In the genomic region with DNA sequence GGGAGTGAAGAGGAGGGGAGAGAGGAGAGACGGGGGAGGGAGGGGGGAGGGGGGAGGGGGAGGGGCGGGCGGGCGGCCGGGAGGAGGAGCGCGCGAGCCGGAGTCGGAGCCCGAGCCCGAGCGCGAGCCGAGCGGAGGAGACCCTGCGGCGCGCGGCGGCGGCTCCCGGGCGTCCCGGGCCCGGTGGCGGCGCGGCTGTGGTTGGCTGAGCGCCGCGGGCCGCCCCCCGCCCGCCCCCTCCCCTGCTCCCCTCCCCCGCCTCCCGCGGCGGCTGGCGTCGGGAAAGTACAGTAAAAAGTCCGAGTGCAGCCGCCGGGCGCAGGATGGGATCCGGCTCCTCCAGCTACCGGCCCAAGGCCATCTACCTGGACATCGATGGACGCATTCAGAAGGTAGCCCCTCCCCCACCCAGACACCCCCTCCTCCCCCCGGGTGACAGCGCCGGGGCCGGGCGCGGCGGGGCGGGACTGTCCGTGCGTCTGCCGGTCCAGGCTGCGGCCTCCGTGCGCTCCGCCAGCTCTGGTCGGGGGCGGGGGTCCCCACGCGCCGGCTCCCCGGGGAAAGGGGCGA, we compare ENCODE assay signal across 8 cellular contexts. TPM values are rescaled to one million over a fixed set of nuclear protein-coding genes. Genes with fewer than 3 reads are reported as not detected.
A peak's percentile ranks its signal among the peaks of the same experiment; 100 is the strongest.
DNase-seq lines count a peak whose midpoint lies in the region; ATAC-seq and TF ChIP-seq lines count a peak whose summit lies in the region.

PDE9A (plus strand) TSS at position 130 of the 570 bp plus-strand sequence; CDS start at position 324, 194 bp downstream.

- no peaks in the 10 kb centered on the region for H3K9me3 Mint-ChIP-seq in activated CD4-positive, alpha-beta T cell treated with anti-CD3 and anti-CD28 coated beads for 36 hours (ENCODE audit: low read depth)

- H3K27ac Mint-ChIP-seq in activated CD4-positive, alpha-beta T cell treated with anti-CD3 and anti-CD28 coated beads for 36 hours = peak within 1 kb of the TSS; percentile 39

- H3K27me3 ChIP-seq in neural cell (ENCODE audit: insufficient read depth, low read depth, low read length) = no peaks in the 10 kb centered on the region

- CTCF ChIA-PET in activated CD4-positive, alpha-beta T cell treated with anti-CD3 and anti-CD28 coated beads for 36 hours (lab: Charles Lee) = interaction anchor here (1.5 kb wide), 1 partner anchor 225 kb away, joined by 3 read pairs; no protein-coding TSS in a partner anchor

- peak within 1 kb of the TSS; percentile 89 for H3K9ac ChIP-seq in neural cell (ENCODE audit: low read length)

- H3K36me3 Mint-ChIP-seq in activated CD4-positive, alpha-beta T cell treated with anti-CD3 and anti-CD28 coated beads for 36 hours (ENCODE audit: low read depth) = no peaks in the 10 kb centered on the region

- H3K27ac ChIP-seq in neural cell (ENCODE audit: low read length) = peak within 1 kb of the TSS; percentile 79

- TF ChIP-seq CTCF in epithelial cell of proximal tubule (conservative IDR thresholded peaks at IDR 0.05; ENCODE audit: low read depth, low read length) (no peak), neural cell (IDR thresholded peaks at IDR 0.05; ENCODE audit: poor library complexity, severe bottlenecking) (no peak)

- H3K36me3 ChIP-seq in neural cell (ENCODE audit: insufficient read depth, low read length) = no peaks in the 10 kb centered on the region

- TF ChIP-seq EP300 in neural cell (conservative IDR thresholded peaks at IDR 0.05; ENCODE audit: poor library complexity, severe bottlenecking) = no peak

- intact Hi-C loops in activated CD4-positive, alpha-beta T cell treated with anti-CD3 and anti-CD28 coated beads for 36 hours (cut with DNase I, micrococcal nuclease) = loop anchor here in 1 of 2 experiments (2.0 to 5.0 kb wide), 3 partner anchors 31 to 179 kb away; no protein-coding TSS in a partner anchor

- no peaks in the 10 kb centered on the region for H3K9me2 ChIP-seq in neural cell (ENCODE audit: insufficient read depth, low read length)

- POLR2A ChIA-PET in activated CD4-positive, alpha-beta T cell treated with anti-CD3 and anti-CD28 coated beads for 36 hours (lab: Charles Lee) = no interaction called here

- H3K9me3 ChIP-seq in neural cell (ENCODE audit: low read length) = no peaks in the 10 kb centered on the region

- H3K4me3 ChIP-seq in epithelial cell of proximal tubule (ENCODE audit: low read depth, low read length) (peak within 1 kb of the TSS; percentile 80), neural cell (ENCODE audit: low read length) (peak within 1 kb of the TSS; percentile 94)

- peak; percentile 74 for ATAC-seq in activated CD4-positive, alpha-beta T cell treated with anti-CD3 and anti-CD28 coated beads for 36 hours
- ATAC-seq in HG03175 (IDR thresholded peaks at IDR 0.05; ENCODE audit: unreplicated experiment) (no peak), HG02763 (IDR thresholded peaks at IDR 0.05; ENCODE audit: unreplicated experiment) (no peak)

- peak within 1 kb of the TSS; percentile 40 for H2AFZ ChIP-seq in neural cell (ENCODE audit: low read depth, low read length)

- peaks cover 3% of the 10 kb centered on the region for H3K27me3 Mint-ChIP-seq in activated CD4-positive, alpha-beta T cell treated with anti-CD3 and anti-CD28 coated beads for 36 hours

- H3K4me1 Mint-ChIP-seq in activated CD4-positive, alpha-beta T cell treated with anti-CD3 and anti-CD28 coated beads for 36 hours = peaks cover 19% of the 10 kb centered on the region

- peak within 1 kb of the TSS; percentile 68 for H3K4me3 Mint-ChIP-seq in activated CD4-positive, alpha-beta T cell treated with anti-CD3 and anti-CD28 coated beads for 36 hours

- peak; percentile 64 for DNase-seq in activated CD4-positive, alpha-beta T cell treated with anti-CD3 and anti-CD28 coated beads for 36 hours
- DNase-seq in activated CD4-positive, alpha-beta T cell treated with anti-CD3 and anti-CD28 coated beads for 1 hour = no peak
- peak; percentile 24 to 46 for DNase-seq in activated CD4-positive, alpha-beta T cell treated with anti-CD3 and anti-CD28 coated beads for 4 hours
- DNase-seq in epithelial cell of proximal tubule (ENCODE audit: low read depth) (no peak), medulla oblongata (ENCODE audit: extremely low spot score) (no peak)

- H3K4me2 ChIP-seq in neural cell (ENCODE audit: low read length) = peak within 1 kb of the TSS; percentile 95

- H3F3A ChIP-seq in neural cell (ENCODE audit: insufficient read depth, low read length, poor library complexity, severe bottlenecking) = no peaks in the 10 kb centered on the region

- TF ChIP-seq RAD21 in neural cell (conservative IDR thresholded peaks at IDR 0.05) = no peak

- H4K20me1 ChIP-seq in neural cell (ENCODE audit: insufficient read depth) = peaks cover 3% of the 10 kb centered on the region

- H3K79me2 ChIP-seq in neural cell (replicated peaks; ENCODE audit: insufficient read depth, low read length) = peaks cover 37% of the 10 kb centered on the region

TF ChIP-seq in neural cell, 6 proteins besides CTCF, POLR2A, EP300 and RAD21:
- TF ChIP-seq EZH2 (IDR thresholded peaks at IDR 0.05; ENCODE audit: borderline replicate concordance, insufficient read depth, low read length, poor library complexity, severe bottlenecking) (no peak), TAF1 (IDR thresholded peaks at IDR 0.05; ENCODE audit: low read depth) (no peak), POLR2AphosphoS5 (IDR thresholded peaks at IDR 0.05) (peak; percentile 36)
- TF ChIP-seq, protein P1, sequence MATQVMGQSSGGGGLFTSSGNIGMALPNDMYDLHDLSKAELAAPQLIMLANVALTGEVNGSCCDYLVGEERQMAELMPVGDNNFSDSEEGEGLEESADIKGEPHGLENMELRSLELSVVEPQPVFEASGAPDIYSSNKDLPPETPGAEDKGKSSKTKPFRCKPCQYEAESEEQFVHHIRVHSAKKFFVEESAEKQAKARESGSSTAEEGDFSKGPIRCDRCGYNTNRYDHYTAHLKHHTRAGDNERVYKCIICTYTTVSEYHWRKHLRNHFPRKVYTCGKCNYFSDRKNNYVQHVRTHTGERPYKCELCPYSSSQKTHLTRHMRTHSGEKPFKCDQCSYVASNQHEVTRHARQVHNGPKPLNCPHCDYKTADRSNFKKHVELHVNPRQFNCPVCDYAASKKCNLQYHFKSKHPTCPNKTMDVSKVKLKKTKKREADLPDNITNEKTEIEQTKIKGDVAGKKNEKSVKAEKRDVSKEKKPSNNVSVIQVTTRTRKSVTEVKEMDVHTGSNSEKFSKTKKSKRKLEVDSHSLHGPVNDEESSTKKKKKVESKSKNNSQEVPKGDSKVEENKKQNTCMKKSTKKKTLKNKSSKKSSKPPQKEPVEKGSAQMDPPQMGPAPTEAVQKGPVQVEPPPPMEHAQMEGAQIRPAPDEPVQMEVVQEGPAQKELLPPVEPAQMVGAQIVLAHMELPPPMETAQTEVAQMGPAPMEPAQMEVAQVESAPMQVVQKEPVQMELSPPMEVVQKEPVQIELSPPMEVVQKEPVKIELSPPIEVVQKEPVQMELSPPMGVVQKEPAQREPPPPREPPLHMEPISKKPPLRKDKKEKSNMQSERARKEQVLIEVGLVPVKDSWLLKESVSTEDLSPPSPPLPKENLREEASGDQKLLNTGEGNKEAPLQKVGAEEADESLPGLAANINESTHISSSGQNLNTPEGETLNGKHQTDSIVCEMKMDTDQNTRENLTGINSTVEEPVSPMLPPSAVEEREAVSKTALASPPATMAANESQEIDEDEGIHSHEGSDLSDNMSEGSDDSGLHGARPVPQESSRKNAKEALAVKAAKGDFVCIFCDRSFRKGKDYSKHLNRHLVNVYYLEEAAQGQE (IDR thresholded peaks at IDR 0.05; ENCODE audit: borderline replicate concordance) = no peak

RNA-seq across cellular contexts. Expression of gene PDE9A, which starts in this region (rescaled TPM):
- total RNA-seq in activated CD4-positive, alpha-beta T cell treated with anti-CD3 and anti-CD28 coated beads for 36 hours = 1 to 10 TPM; 7.1 to 7.3 TPM
- 1.3 and 2.0 TPM in 2 replicates for total RNA-seq in epithelial cell of proximal tubule
- polyA plus RNA-seq in neural cell = 29.5 and 32.2 TPM in 2 replicates
- polyA minus RNA-seq in neural cell = 24.8 and 28.6 TPM in 2 replicates

Comparison
In these comparisons a context has a peak if more than half of its experiments do, and no peak if none do; other contexts are left out.
1. DNase-seq: peak in activated CD4-positive, alpha-beta T cell treated with anti-CD3 and anti-CD28 coated beads for 36 hours (single experiment) and activated CD4-positive, alpha-beta T cell treated with anti-CD3 and anti-CD28 coated beads for 4 hours (2 of 2); none in activated CD4-positive, alpha-beta T cell treated with anti-CD3 and anti-CD28 coated beads for 1 hour (single experiment), epithelial cell of proximal tubule (single experiment) and medulla oblongata (single experiment).